Comparison of ENCODE assay signal across 8 cellular contexts in genomic region chr12:55743131-55743921, GRCh38. TPM values are rescaled to one million over a fixed set of nuclear protein-coding genes. Genes with fewer than 3 reads are reported as not detected.
DNase-seq lines count a peak whose midpoint lies in the region; ATAC-seq, FAIRE-seq and TF ChIP-seq lines count a peak whose summit lies in the region.

No MANE protein-coding gene starts in this region.

- H3K4me1 ChIP-seq in endothelial cell of umbilical vein (ENCODE audit: control insufficient read depth, extremely low read depth, insufficient read depth, low read length) (peaks cover 12% of the 10 kb centered on the region), mucosa of stomach (ENCODE audit: control insufficient read depth, insufficient read depth, low read length) (peaks cover 14% of the 10 kb centered on the region), suprapubic skin (peaks cover 36% of the 10 kb centered on the region)

- H2AFZ ChIP-seq in endothelial cell of umbilical vein (ENCODE audit: low read depth, low read length): peak overlapping the region; percentile 33

- TF ChIP-seq CTCF in activated CD8-positive, alpha-beta T cell treated with anti-CD3 and anti-CD28 coated beads for 36 hours (IDR thresholded peaks at IDR 0.05): no peak
- TF ChIP-seq CTCF in endothelial cell of umbilical vein (IDR thresholded peaks at IDR 0.05; ENCODE audit: extremely low read depth in 1 of 2, insufficient read depth in 1 of 2, low read depth in 1 of 2, low read length in 2 of 2) (no peak), suprapubic skin (IDR thresholded peaks at IDR 0.05) (no peak)

- H3K79me2 ChIP-seq in endothelial cell of umbilical vein (ENCODE audit: control insufficient read depth, insufficient read depth, low read length): no peaks in the 10 kb centered on the region

- H3K36me3 ChIP-seq in endothelial cell of umbilical vein (ENCODE audit: control insufficient read depth in 2 of 2, extremely low read depth in 1 of 2, insufficient read depth in 2 of 2, low read length in 2 of 2) (no peaks in the 10 kb centered on the region), mucosa of stomach (ENCODE audit: control insufficient read depth, insufficient read depth, low read length) (no peaks in the 10 kb centered on the region), suprapubic skin (no peaks in the 10 kb centered on the region)

- FAIRE-seq in endothelial cell of umbilical vein (lab: Jason Lieb, UNC): peak; percentile 82

- H3K4me3 ChIP-seq in endothelial cell of umbilical vein (replicated peaks in 1 of 3; ENCODE audit: insufficient read depth in 1 of 3, low read depth in 1 of 3, low read length in 3 of 3) (peak overlapping the region; percentile 2 to 75 (median 24)), mucosa of stomach (ENCODE audit: low read length) (no peak overlapping the region), suprapubic skin (peak overlapping the region; percentile 54)

- H3K9ac ChIP-seq in endothelial cell of umbilical vein (replicated peaks; ENCODE audit: extremely low read depth, insufficient read depth, low read length) (no peak overlapping the region), mucosa of stomach (ENCODE audit: low read length) (peak overlapping the region; percentile 13)

- TF ChIP-seq POLR2A in endothelial cell of umbilical vein (IDR thresholded peaks at IDR 0.05; ENCODE audit: low read depth, low read length) (no peak), suprapubic skin (IDR thresholded peaks at IDR 0.05) (no peak)

- BruUV-seq in endothelial cell of umbilical vein (replicated peaks; lab: Mats Ljungman, UMichigan): no TSS peak

- peak; percentile 37 for ATAC-seq in HG02610 (IDR thresholded peaks at IDR 0.05; ENCODE audit: unreplicated experiment)
- peak; percentile 50 for ATAC-seq in activated CD8-positive, alpha-beta T cell treated with anti-CD3 and anti-CD28 coated beads for 36 hours

- POLR2A ChIA-PET in activated CD8-positive, alpha-beta T cell treated with anti-CD3 and anti-CD28 coated beads for 36 hours (lab: Charles Lee): interaction anchor here (0.6 to 2.0 kb wide), 9 partner anchors 9 to 301 kb away, joined by 3 to 10 read pairs (median 3); no protein-coding TSS in a partner anchor
- POLR2A ChIA-PET in endothelial cell of umbilical vein (lab: Charles Lee): no interaction called here

- dilution Hi-C loops in endothelial cell of umbilical vein (cut with MboI; ENCODE audit: extremely low pct_ligation_motif_present, low sequenced_read_pairs): no loop called here

- WGBS in suprapubic skin: under 1% methylated on average over 12 of the region's 90 CpGs

- H3K27me3 ChIP-seq in endothelial cell of umbilical vein (ENCODE audit: control insufficient read depth in 2 of 2, insufficient read depth in 2 of 2, low read length in 2 of 2) (no peaks in the 10 kb centered on the region), mucosa of stomach (ENCODE audit: control insufficient read depth, insufficient read depth, low read length) (peaks cover 21% of the 10 kb centered on the region), suprapubic skin (no peaks in the 10 kb centered on the region)

- DNase-seq in NCI-H2227 (lab: John Stamatoyannopoulos, UW; ENCODE audit: unreplicated experiment): peak; percentile 82
- DNase-seq in NCI-H2227 treated with DMSO at 0.1 percent for 48 hours (lab: John Stamatoyannopoulos, UW): no peak
- DNase-seq in NCI-H2171 treated with DMSO at 0.1 percent for 48 hours (lab: John Stamatoyannopoulos, UW): peak; percentile 69
- DNase-seq in activated CD8-positive, alpha-beta T cell treated with anti-CD3 and anti-CD28 coated beads for 36 hours: peak; percentile 67
- DNase-seq in endothelial cell of umbilical vein (ENCODE audit: low read depth, low spot score): peak; percentile 64
- peak; percentile 80 to 85 for DNase-seq in suprapubic skin (ENCODE audit: low spot score in 2 of 2)

- peak overlapping the region; percentile 86 for H3K4me3 Mint-ChIP-seq in activated CD8-positive, alpha-beta T cell treated with anti-CD3 and anti-CD28 coated beads for 36 hours

- no peaks in the 10 kb centered on the region for H3K9me1 ChIP-seq in endothelial cell of umbilical vein (replicated peaks; ENCODE audit: control insufficient read depth, extremely low read depth, insufficient read depth, low read length)

- H3K27me3 Mint-ChIP-seq in activated CD8-positive, alpha-beta T cell treated with anti-CD3 and anti-CD28 coated beads for 36 hours: no peaks in the 10 kb centered on the region

- TF ChIP-seq EP300 in suprapubic skin (IDR thresholded peaks at IDR 0.05): no peak

- H3K9me3 Mint-ChIP-seq in activated CD8-positive, alpha-beta T cell treated with anti-CD3 and anti-CD28 coated beads for 36 hours: no peaks in the 10 kb centered on the region

- no peaks in the 10 kb centered on the region for H3K36me3 Mint-ChIP-seq in activated CD8-positive, alpha-beta T cell treated with anti-CD3 and anti-CD28 coated beads for 36 hours (ENCODE audit: low read depth)

- no peaks in the 10 kb centered on the region for H4K20me1 ChIP-seq in endothelial cell of umbilical vein (replicated peaks; ENCODE audit: control insufficient read depth, extremely low read depth, insufficient read depth, low read length)

- CTCF ChIA-PET in activated CD8-positive, alpha-beta T cell treated with anti-CD3 and anti-CD28 coated beads for 36 hours (lab: Charles Lee): interaction anchor here (0.5 to 2.0 kb wide), 8 partner anchors 10 to 385 kb away, joined by 3 to 8 read pairs (median 4); partner anchors contain the start of genes BLOC1S1, ESYT1 and PYM1
- CTCF ChIA-PET in endothelial cell of umbilical vein (lab: Charles Lee): interaction anchor here (1.0 to 2.9 kb wide), 13 partner anchors 9 to 446 kb away, joined by 3 to 12 read pairs (median 4); partner anchors contain the start of genes ORMDL2, SARNP and SMARCC2

- intact Hi-C loops in activated CD8-positive, alpha-beta T cell treated with anti-CD3 and anti-CD28 coated beads for 36 hours (cut with micrococcal nuclease): no loop called here
- intact Hi-C loops in endothelial cell of umbilical vein (cut with micrococcal nuclease): no loop called here

- peak overlapping the region; percentile 21 for H3K4me2 ChIP-seq in endothelial cell of umbilical vein (ENCODE audit: insufficient read depth, low read length)

- peaks cover 30% of the 10 kb centered on the region for H3K4me1 Mint-ChIP-seq in activated CD8-positive, alpha-beta T cell treated with anti-CD3 and anti-CD28 coated beads for 36 hours (ENCODE audit: low read depth)

- H3K9me3 ChIP-seq in endothelial cell of umbilical vein (replicated peaks; ENCODE audit: control insufficient read depth, insufficient read depth, low read length) (no peaks in the 10 kb centered on the region), mucosa of stomach (ENCODE audit: control insufficient read depth, low read length) (no peaks in the 10 kb centered on the region), suprapubic skin (no peaks in the 10 kb centered on the region)

- H3K27ac ChIP-seq in endothelial cell of umbilical vein (ENCODE audit: insufficient read depth, low read depth, low read length) (no peak overlapping the region), suprapubic skin (no peak overlapping the region)

- peak overlapping the region; percentile 44 for H3K27ac Mint-ChIP-seq in activated CD8-positive, alpha-beta T cell treated with anti-CD3 and anti-CD28 coated beads for 36 hours

RNA-seq across cellular contexts. Expression of gene GDF11, which starts 0.4 kb away (rescaled TPM):
- 1 to 10 TPM; 7.4 to 9.3 TPM for total RNA-seq in activated CD8-positive, alpha-beta T cell treated with anti-CD3 and anti-CD28 coated beads for 36 hours
- total RNA-seq in endothelial cell of umbilical vein (18.7 and 19.8 TPM in 2 replicates), suprapubic skin (1 to 10 TPM in 3 of 4 donors, under 1 TPM in 1; 0.68 to 3.8 (median 2.0) TPM)
- 10.0 and 11.6 TPM in 2 replicates for polyA plus RNA-seq in endothelial cell of umbilical vein
- 7.6 and 9.6 TPM in 2 replicates for polyA plus RNA-seq in endothelial cell of umbilical vein (2011; cell fraction: cytosol; rRNA removed)
- 4.3 and 4.6 TPM in 2 replicates for polyA plus RNA-seq in endothelial cell of umbilical vein (2011; cell fraction: nucleus; rRNA removed)
- 18.4 and 22.3 TPM in 2 replicates for polyA plus RNA-seq in endothelial cell of umbilical vein (2012)
- 7.5 and 10.6 TPM in 2 replicates for polyA minus RNA-seq in endothelial cell of umbilical vein
- polyA minus RNA-seq in endothelial cell of umbilical vein (2011; cell fraction: cytosol; rRNA and poly(A)+ RNA removed): 3.0 TPM
- 2.3 and 5.0 TPM in 2 replicates for polyA minus RNA-seq in endothelial cell of umbilical vein (2011; cell fraction: nucleus; rRNA and poly(A)+ RNA removed)

RNA-seq across cellular contexts. Expression of gene CD63, which starts 14.5 kb away (rescaled TPM):
- 100 to 1,000 TPM in 1 of 2 experiments, 10 to 100 TPM in 1; 99.6 to 101 TPM for total RNA-seq in activated CD8-positive, alpha-beta T cell treated with anti-CD3 and anti-CD28 coated beads for 36 hours
- total RNA-seq in endothelial cell of umbilical vein (1,054 and 1,063 TPM in 2 replicates), suprapubic skin (100 to 1,000 TPM; 176 to 303 (median 193) TPM)
- polyA plus RNA-seq in endothelial cell of umbilical vein: 1,429 and 1,536 TPM in 2 replicates
- 1,126 and 1,307 TPM in 2 replicates for polyA plus RNA-seq in endothelial cell of umbilical vein (2011; cell fraction: cytosol; rRNA removed)
- polyA plus RNA-seq in endothelial cell of umbilical vein (2011; cell fraction: nucleus; rRNA removed): 455 and 538 TPM in 2 replicates
- polyA plus RNA-seq in endothelial cell of umbilical vein (2012): 1,051 and 1,290 TPM in 2 replicates
- 582 and 611 TPM in 2 replicates for polyA minus RNA-seq in endothelial cell of umbilical vein
- 121 TPM for polyA minus RNA-seq in endothelial cell of umbilical vein (2011; cell fraction: cytosol; rRNA and poly(A)+ RNA removed)
- 62.3 and 71.7 TPM in 2 replicates for polyA minus RNA-seq in endothelial cell of umbilical vein (2011; cell fraction: nucleus; rRNA and poly(A)+ RNA removed)

RNA-seq across cellular contexts. Expression of gene RDH5, which starts 23.1 kb away (rescaled TPM):
- total RNA-seq in activated CD8-positive, alpha-beta T cell treated with anti-CD3 and anti-CD28 coated beads for 36 hours: 1 to 10 TPM; 5.3 to 6.8 TPM
- total RNA-seq in endothelial cell of umbilical vein: 2.7 and 6.1 TPM in 2 replicates
- 3.5 and 3.7 TPM in 2 replicates for polyA plus RNA-seq in endothelial cell of umbilical vein
- polyA plus RNA-seq in endothelial cell of umbilical vein (2011; cell fraction: cytosol; rRNA removed): 1.1 and 1.7 TPM in 2 replicates
- 23.5 and 25.0 TPM in 2 replicates for polyA plus RNA-seq in endothelial cell of umbilical vein (2011; cell fraction: nucleus; rRNA removed)
- polyA plus RNA-seq in endothelial cell of umbilical vein (2012): 1.0 and 1.1 TPM in 2 replicates
- 3.8 and 5.9 TPM in 2 replicates for polyA minus RNA-seq in endothelial cell of umbilical vein
- polyA minus RNA-seq in endothelial cell of umbilical vein (2011; cell fraction: cytosol; rRNA and poly(A)+ RNA removed): not detected
- polyA minus RNA-seq in endothelial cell of umbilical vein (2011; cell fraction: nucleus; rRNA and poly(A)+ RNA removed): 7.7 and 8.9 TPM in 2 replicates
- total RNA-seq in suprapubic skin: 10 to 100 TPM in 2 of 4 donors, 1 to 10 TPM in 2; 5.7 to 15.3 (median 9.5) TPM

RNA-seq across cellular contexts. Expression of gene BLOC1S1, which starts 27.5 kb away (rescaled TPM):
- 10 to 100 TPM; 79.0 to 84.6 TPM for total RNA-seq in activated CD8-positive, alpha-beta T cell treated with anti-CD3 and anti-CD28 coated beads for 36 hours
- 84.1 and 85.6 TPM in 2 replicates for total RNA-seq in endothelial cell of umbilical vein
- 192 and 197 TPM in 2 replicates for polyA plus RNA-seq in endothelial cell of umbilical vein
- polyA plus RNA-seq in endothelial cell of umbilical vein (2011; cell fraction: cytosol; rRNA removed): 217 and 240 TPM in 2 replicates
- polyA plus RNA-seq in endothelial cell of umbilical vein (2011; cell fraction: nucleus; rRNA removed): 62.4 and 64.8 TPM in 2 replicates
- 96.7 and 111 TPM in 2 replicates for polyA plus RNA-seq in endothelial cell of umbilical vein (2012)
- polyA minus RNA-seq in endothelial cell of umbilical vein: 37.9 and 73.5 TPM in 2 replicates
- polyA minus RNA-seq in endothelial cell of umbilical vein (2011; cell fraction: cytosol; rRNA and poly(A)+ RNA removed): 45.3 TPM
- polyA minus RNA-seq in endothelial cell of umbilical vein (2011; cell fraction: nucleus; rRNA and poly(A)+ RNA removed): 10.3 and 10.6 TPM in 2 replicates
- total RNA-seq in suprapubic skin: 100 to 1,000 TPM in 3 of 4 donors, 10 to 100 TPM in 1; 92.7 to 166 (median 139) TPM

RNA-seq across cellular contexts. Expression of gene ITGA7, which starts 35.6 kb away (rescaled TPM):
- 1 to 10 TPM; 4.3 to 4.8 TPM for total RNA-seq in activated CD8-positive, alpha-beta T cell treated with anti-CD3 and anti-CD28 coated beads for 36 hours
- 0.84 and 1.0 TPM in 2 replicates for total RNA-seq in endothelial cell of umbilical vein
- 0.41 and 0.67 TPM in 2 replicates for polyA plus RNA-seq in endothelial cell of umbilical vein
- polyA plus RNA-seq in endothelial cell of umbilical vein (2011; cell fraction: cytosol; rRNA removed): 0.21 and 0.28 TPM in 2 replicates
- 4.0 and 5.0 TPM in 2 replicates for polyA plus RNA-seq in endothelial cell of umbilical vein (2011; cell fraction: nucleus; rRNA removed)
- polyA plus RNA-seq in endothelial cell of umbilical vein (2012): 0.15 and 0.20 TPM in 2 replicates
- 0.70 and 2.0 TPM in 2 replicates for polyA minus RNA-seq in endothelial cell of umbilical vein
- polyA minus RNA-seq in endothelial cell of umbilical vein (2011; cell fraction: cytosol; rRNA and poly(A)+ RNA removed): not detected
- 0.82 and 1.2 TPM in 2 replicates for polyA minus RNA-seq in endothelial cell of umbilical vein (2011; cell fraction: nucleus; rRNA and poly(A)+ RNA removed)
- 10 to 100 TPM in 3 of 4 donors, 1 to 10 TPM in 1; 9.5 to 20.6 (median 15.8) TPM for total RNA-seq in suprapubic skin
